14 cellular contexts compared by ENCODE assay signal in genomic region chr15:58777107-58777506, GRCh38. TPM values are rescaled to one million over a fixed set of nuclear protein-coding genes. Genes with fewer than 3 reads are reported as not detected.
DNase-seq lines count a peak whose midpoint lies in the region; ATAC-seq and TF ChIP-seq lines count a peak whose summit lies in the region.
"Had no signal": no experiment of that assay in that cellular context is flagged by ENCODE, and none has a peak within 500 bp of the region (broad histone marks: within the 10 kb centered on the region; RNA-seq: fewer than 3 reads in every experiment).

No MANE protein-coding gene starts in this region.

- H3K4me3 ChIP-seq in BLaER1, result no peak overlapping the region
- no peak overlapping the region for H3K4me3 ChIP-seq in adrenal gland
- H3K4me3 ChIP-seq: SK-N-MC had no signal

- no peaks in the 10 kb centered on the region for H3K27me3 Mint-ChIP-seq in IgD-negative memory B cell
- H3K27me3 Mint-ChIP-seq: effector memory CD8-positive, alpha-beta T cell had no signal

- peaks cover 43% of the 10 kb centered on the region for H3K4me1 ChIP-seq in BLaER1
- H3K4me1 ChIP-seq in adrenal gland (replicated peaks in 1 of 2), result peaks cover 13 to 33% of the 10 kb centered on the region in 2 donors

- H3K4me3 Mint-ChIP-seq in IgD-negative memory B cell, result peak overlapping the region in 3 of 4 donors; percentile 18 to 51 (median 24)

- no peak for TF ChIP-seq CTCF in adrenal gland (IDR thresholded peaks at IDR 0.05)

- H3K27ac ChIP-seq in BLaER1 (no peak overlapping the region), adrenal gland (no peak overlapping the region)
- H3K27ac ChIP-seq: foreskin keratinocyte, SK-N-MC had no signal

- H3K4me1 Mint-ChIP-seq in IgD-negative memory B cell, result peaks cover 14 to 16% (median 16%) of the 10 kb centered on the region in 3 donors

- intact Hi-C loops in head of caudate nucleus (cut with DNase I), result no loop called here
- intact Hi-C loops in adrenal gland (cut with DNase I), result loop anchor here in 1 of 2 donors (10.0 kb wide), 1 partner anchor 148 kb away; no protein-coding TSS in a partner anchor

- ATAC-seq in GM18517 (IDR thresholded peaks at IDR 0.05; ENCODE audit: unreplicated experiment) (peak; percentile 60), GM21717 (IDR thresholded peaks at IDR 0.05; ENCODE audit: unreplicated experiment) (peak; percentile 72)
- ATAC-seq: effector memory CD8-positive, alpha-beta T cell; foreskin keratinocyte had no signal

- WGBS in adrenal gland, 4 donors, result 88 to 92% (median 88%) methylated on average over 4 of the region's 4 CpGs

- H4K20me1 ChIP-seq in BLaER1, result no peaks in the 10 kb centered on the region

- TF ChIP-seq POLR2A in adrenal gland (IDR thresholded peaks at IDR 0.05), result no peak

- peaks cover 2% of the 10 kb centered on the region for H3K36me3 Mint-ChIP-seq in IgD-negative memory B cell

- peaks cover 26% of the 10 kb centered on the region for H3K36me3 ChIP-seq in BLaER1
- no peaks in the 10 kb centered on the region for H3K36me3 ChIP-seq in adrenal gland (replicated peaks in 1 of 2)

- H3K4me2 ChIP-seq in BLaER1, result 0 out of 2 replicates have a peak overlapping the region, but pooled peaks have one; percentile 3

- H3K9me3 Mint-ChIP-seq in IgD-negative memory B cell, result no peaks in the 10 kb centered on the region
- H3K9me3 Mint-ChIP-seq: effector memory CD8-positive, alpha-beta T cell had no signal

- H3K27me3 ChIP-seq in BLaER1, result no peaks in the 10 kb centered on the region
- no peaks in the 10 kb centered on the region for H3K27me3 ChIP-seq in adrenal gland
- H3K27me3 ChIP-seq: foreskin keratinocyte had no signal

- no peak for DNase-seq in NCI-H128 (lab: John Stamatoyannopoulos, UW; ENCODE audit: unreplicated experiment)
- DNase-seq in head of caudate nucleus, result no peak
- no peak for DNase-seq in cerebellar nuclear complex (lab: John Stamatoyannopoulos, UW)
- no peak for DNase-seq in adrenal gland
- DNase-seq: activated CD8-positive, alpha-beta memory T cell treated with anti-CD3 and anti-CD28 coated beads for 24 hours; activated naive CD4-positive, alpha-beta T cell treated with Interleukin-2 at 50 U/mL for 16 hours; effector memory CD8-positive, alpha-beta T cell; foreskin keratinocyte; MV-4-11 had no signal

- H3K27ac Mint-ChIP-seq in IgD-negative memory B cell, result peak overlapping the region in 1 of 3 donors; percentile 25

- no peak overlapping the region for H3K9ac ChIP-seq in BLaER1

- H3K9me3 ChIP-seq in BLaER1 (no peaks in the 10 kb centered on the region), adrenal gland (replicated peaks in 1 of 3) (no peaks in the 10 kb centered on the region)

RNA-seq across cellular contexts. Expression of gene MINDY2, which starts 6.0 kb away (rescaled TPM):
- polyA plus RNA-seq in IgD-negative memory B cell (14.1 TPM), adrenal gland (1 to 10 TPM; 2.7 to 9.5 (median 5.5) TPM)
- 10 to 100 TPM in 7 of 8 donors, 1 to 10 TPM in 1; 7.7 to 25.1 (median 14.3) TPM for total RNA-seq in adrenal gland

RNA-seq across cellular contexts. Expression of gene ADAM10, which starts 27.6 kb away (rescaled TPM):
- polyA plus RNA-seq in IgD-negative memory B cell (91.9 TPM), adrenal gland (10 to 100 TPM in 1 of 3 donors, 1 to 10 TPM in 2; 6.2 to 54.0 (median 9.3) TPM)
- 10 to 100 TPM; 12.3 to 97.9 (median 56.9) TPM for total RNA-seq in adrenal gland
